26 cellular contexts compared by ENCODE assay signal in genomic region chr3:179493260-179493659, GRCh38.
"Had no signal": no experiment of that assay in that cellular context is flagged by ENCODE, and none has a peak within 500 bp of the region (broad histone marks: within the 10 kb centered on the region; RNA-seq: fewer than 3 reads in every experiment).

No MANE protein-coding gene starts in this region.

- FAIRE-seq: endometrium, islet of Langerhans, keratinocyte had no signal

- H3K27me3 ChIP-seq: colonic mucosa, esophagus squamous epithelium, gastrocnemius medialis, heart right ventricle, left lung had no signal

- H3K4me3 ChIP-seq: colonic mucosa, esophagus squamous epithelium, gastrocnemius medialis, heart right ventricle, left lung, lower lobe of right lung, mucosa of descending colon had no signal

- ATAC-seq: effector memory CD8-positive, alpha-beta T cell; esophagus mucosa; gastrocnemius medialis; heart right ventricle; left cardiac atrium; left lung; left ventricle myocardium superior; lower lobe of right lung; mucosa of descending colon had no signal

- H3K4me1 ChIP-seq: colonic mucosa, esophagus squamous epithelium, gastrocnemius medialis, heart right ventricle, left lung, lower lobe of right lung had no signal

- H3K36me3 ChIP-seq: colonic mucosa, esophagus squamous epithelium, gastrocnemius medialis, heart right ventricle, left lung, lower lobe of right lung had no signal

- H3K9me3 ChIP-seq: colonic mucosa had no signal

- H3K27ac ChIP-seq: colonic mucosa, epithelial cell of prostate, esophagus squamous epithelium, gastrocnemius medialis, heart right ventricle, left lung, lower lobe of right lung had no signal

- DNase-seq: colonic mucosa; cortex of kidney; effector CD8-positive, alpha-beta T cell; effector memory CD8-positive, alpha-beta T cell; endodermal cell; erythroblast; esophagus squamous epithelium; foreskin fibroblast; foreskin melanocyte; gastrocnemius medialis; glutamatergic neuron; head of caudate nucleus; heart right ventricle; hippocampal formation; left cardiac atrium; left lung; left ventricle myocardium superior; lower lobe of right lung; mesenchymal stem cell; mucosa of descending colon; naive B cell had no signal
